2 cellular contexts compared by ENCODE assay signal in genomic region chr2:99190548-99190947, GRCh38.
TF ChIP-seq lines count a peak whose summit lies in the region.

No MANE protein-coding gene starts in this region.

TF ChIP-seq in SK-N-SH, 30 proteins besides CTCF, POLR2A, EP300 and RAD21:
- TF ChIP-seq USF2 (IDR thresholded peaks at IDR 0.05; ENCODE audit: borderline replicate concordance, low read depth, low read length) (no peak), RCOR1 (IDR thresholded peaks at IDR 0.05; ENCODE audit: low read length) (no peak), FOXJ3 (CRISPR knock-in tag; IDR thresholded peaks at IDR 0.05) (no peak), MEF2A (IDR thresholded peaks at IDR 0.05; ENCODE audit: borderline replicate concordance, low read depth) (no peak), GATA2 (CRISPR knock-in tag; IDR thresholded peaks at IDR 0.05) (no peak), EZH2phosphoT487 (IDR thresholded peaks at IDR 0.05; ENCODE audit: borderline replicate concordance, low read depth) (no peak), TEAD4 (IDR thresholded peaks at IDR 0.05; ENCODE audit: borderline replicate concordance, insufficient read depth) (no peak), NRF1 (IDR thresholded peaks at IDR 0.05; ENCODE audit: low read depth, low read length) (no peak), ELF1 (IDR thresholded peaks at IDR 0.05) (no peak), YY1 (IDR thresholded peaks at IDR 0.05; ENCODE audit: low read depth) (no peak), MXI1 (IDR thresholded peaks at IDR 0.05; ENCODE audit: low read depth, low read length) (no peak), GABPA (IDR thresholded peaks at IDR 0.05; ENCODE audit: low read depth) (no peak), RXRA (IDR thresholded peaks at IDR 0.05; ENCODE audit: borderline replicate concordance, low read depth) (no peak), TAF1 (IDR thresholded peaks at IDR 0.05; ENCODE audit: borderline replicate concordance, low read depth, low read length) (no peak), MAX (IDR thresholded peaks at IDR 0.05; ENCODE audit: low read depth) (no peak), RFX5 (IDR thresholded peaks at IDR 0.05; ENCODE audit: low read length) (no peak), SIN3A (IDR thresholded peaks at IDR 0.05; ENCODE audit: borderline replicate concordance, low read depth, low read length) (no peak)

TF ChIP-seq in SK-N-SH treated with all-trans-retinoic acid at 6 μM for 48 hours, 23 proteins besides CTCF, POLR2A, EP300 and RAD21 (continued from another document):
- TF ChIP-seq POU6F1 (CRISPR knock-in tag; IDR thresholded peaks at IDR 0.05; ENCODE audit: borderline replicate concordance, low read depth) (no peak), ZNF70 (CRISPR knock-in tag; IDR thresholded peaks at IDR 0.05) (no peak), ZFP3 (CRISPR knock-in tag; IDR thresholded peaks at IDR 0.05) (no peak), CSRNP3 (CRISPR knock-in tag; IDR thresholded peaks at IDR 0.05) (no peak), ZNF8 (CRISPR knock-in tag; IDR thresholded peaks at IDR 0.05) (no peak), ARNTL (CRISPR knock-in tag; IDR thresholded peaks at IDR 0.05; ENCODE audit: borderline replicate concordance, low read depth) (no peak), CREB5 (CRISPR knock-in tag; IDR thresholded peaks at IDR 0.05; ENCODE audit: low read depth) (no peak), OSR1 (CRISPR knock-in tag; IDR thresholded peaks at IDR 0.05) (no peak), SNAI2 (CRISPR knock-in tag; IDR thresholded peaks at IDR 0.05) (no peak), TOX (CRISPR knock-in tag; IDR thresholded peaks at IDR 0.05; ENCODE audit: borderline replicate concordance) (no peak), BACH2 (CRISPR knock-in tag; IDR thresholded peaks at IDR 0.05; ENCODE audit: borderline replicate concordance) (no peak), GLIS3 (CRISPR knock-in tag; IDR thresholded peaks at IDR 0.05) (no peak), PATZ1 (CRISPR knock-in tag; IDR thresholded peaks at IDR 0.05; ENCODE audit: borderline replicate concordance) (no peak), ZC3H10 (CRISPR knock-in tag; IDR thresholded peaks at IDR 0.05) (no peak), ISL1 (CRISPR knock-in tag; IDR thresholded peaks at IDR 0.05) (no peak), ZFP30 (CRISPR knock-in tag; IDR thresholded peaks at IDR 0.05) (no peak), CSDC2 (CRISPR knock-in tag; IDR thresholded peaks at IDR 0.05) (no peak)
